9 cellular contexts compared by ENCODE assay signal in the genomic region with DNA sequence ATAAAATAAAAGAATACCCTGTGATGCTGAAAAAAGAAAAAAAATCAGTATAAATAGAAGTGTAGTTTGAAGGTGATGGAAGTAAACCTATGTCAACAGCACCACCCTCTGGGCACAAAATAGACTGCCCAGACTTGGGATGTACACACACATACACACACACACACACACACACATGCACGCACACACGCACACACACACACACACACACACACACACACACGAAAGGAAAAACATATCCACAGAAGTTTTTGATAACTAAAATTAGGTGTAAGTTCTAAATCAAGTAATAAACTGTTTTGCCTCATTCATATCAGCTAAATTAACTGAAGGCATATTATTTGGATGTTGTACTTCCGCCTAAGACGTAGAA. TPM values are rescaled to one million over a fixed set of nuclear protein-coding genes. Genes with fewer than 3 reads are reported as not detected.
DNase-seq lines count a peak whose midpoint lies in the region; ATAC-seq, FAIRE-seq and TF ChIP-seq lines count a peak whose summit lies in the region.
"Had no signal": no experiment of that assay in that cellular context is flagged by ENCODE, and none has a peak within 500 bp of the region (broad histone marks: within the 10 kb centered on the region; RNA-seq: fewer than 3 reads in every experiment).

No MANE protein-coding gene starts in this region.

- H3K36me3 ChIP-seq in GM12878 (ENCODE audit: control insufficient read depth in 2 of 2, insufficient read depth in 2 of 2, low read length in 1 of 2) (no peaks in the 10 kb centered on the region), kidney epithelial cell (ENCODE audit: control insufficient read depth, insufficient read depth, low read length) (no peaks in the 10 kb centered on the region), thoracic aorta (no peaks in the 10 kb centered on the region)

- intact Hi-C loops in GM12878 (cut with micrococcal nuclease; ENCODE audit: unreplicated experiment) = loop anchor here (1.0 kb wide), 3 partner anchors 172 to 285 kb away; no protein-coding TSS in a partner anchor

- peak; percentile 58 for TF ChIP-seq RAD21 in GM12878 (IDR thresholded peaks at IDR 0.05; ENCODE audit: insufficient read depth, low read depth, low read length)

- H3K9me3 ChIP-seq in GM12878 (replicated peaks; ENCODE audit: control insufficient read depth, insufficient read depth, low read length) (no peaks in the 10 kb centered on the region), thoracic aorta (no peaks in the 10 kb centered on the region)

- RAD21 ChIA-PET in GM12878 (lab: Charles Lee; ENCODE audit: unreplicated experiment) = interaction anchor here (1.0 to 2.2 kb wide), 3 partner anchors 172 to 285 kb away, joined by 4 to 14 read pairs (median 11); no protein-coding TSS in a partner anchor

- H3K79me2 ChIP-seq in GM12878 (ENCODE audit: control insufficient read depth, insufficient read depth, low read length) = no peaks in the 10 kb centered on the region

- no TSS peak for BruUV-seq in GM12878 (replicated peaks; lab: Mats Ljungman, UMichigan)

- SMC1A ChIA-PET in GM12878 (lab: Charles Lee; ENCODE audit: uncharacterized antibody, unreplicated experiment) = interaction anchor here (0.7 to 1.4 kb wide), 5 partner anchors 12 to 282 kb away, joined by 3 to 7 read pairs (median 5); no protein-coding TSS in a partner anchor

- H3K27me3 ChIP-seq in GM12878 (replicated peaks in 1 of 2; ENCODE audit: control insufficient read depth in 2 of 2, insufficient read depth in 2 of 2, low read length in 1 of 2) (no peaks in the 10 kb centered on the region), kidney epithelial cell (ENCODE audit: control insufficient read depth, insufficient read depth, low read length) (no peaks in the 10 kb centered on the region), thoracic aorta (replicated peaks; ENCODE audit: insufficient read depth) (no peaks in the 10 kb centered on the region)

- no peak overlapping the region for H3K4me2 ChIP-seq in GM12878 (ENCODE audit: control insufficient read depth, insufficient read depth)

- TF ChIP-seq POLR2A in GM12878 (IDR thresholded peaks at IDR 0.05; ENCODE audit: low read depth, low read length) = no peak

- CTCF ChIA-PET in GM12878 (lab: Yijun Ruan, JAX) = interaction anchor here (0.6 to 5.5 kb wide), 11 partner anchors 10 to 285 kb away, joined by 3 to 37 read pairs (median 6); no protein-coding TSS in a partner anchor

- no peak overlapping the region for H3K9ac ChIP-seq in GM12878 (ENCODE audit: control insufficient read depth, insufficient read depth, low read length)

- peak; percentile 38 to 53 (median 49); a peak in 5 of 6 replicates for TF ChIP-seq CTCF in GM12878 (IDR thresholded peaks at IDR 0.05 in 2 of 3, conservative IDR thresholded peaks at IDR 0.05 in 1 of 3; ENCODE audit: control insufficient read depth in 2 of 3, extremely low read depth in 1 of 3, insufficient read depth in 1 of 3, low read depth in 3 of 3, low read length in 3 of 3)
- peak; percentile 58 for TF ChIP-seq CTCF in kidney epithelial cell (IDR thresholded peaks at IDR 0.05; ENCODE audit: insufficient read depth, low read length, poor library complexity, severe bottlenecking)
- TF ChIP-seq CTCF in thoracic aorta (IDR thresholded peaks at IDR 0.05) = peak; percentile 26

- ATAC-seq in HG02610 (IDR thresholded peaks at IDR 0.05; ENCODE audit: unreplicated experiment) (peak; percentile 38), GM12878 (peak; percentile 79), thoracic aorta (ENCODE audit: insufficient number of reproducible peaks, low FRiP score, low read depth) (no peak), GM18858 (IDR thresholded peaks at IDR 0.05; ENCODE audit: unreplicated experiment) (no peak)
- ATAC-seq: CD8-positive, alpha-beta T cell had no signal

- H3K27ac ChIP-seq in GM12878 (ENCODE audit: control insufficient read depth, insufficient read depth) = no peak overlapping the region
- peak overlapping the region in 1 of 2 donors; percentile 26 for H3K27ac ChIP-seq in thoracic aorta

- H3K4me3 ChIP-seq in GM12878 = no peak overlapping the region
- H3K4me3 ChIP-seq in kidney epithelial cell (ENCODE audit: low read depth, low read length) = no peak overlapping the region
- no peak overlapping the region for H3K4me3 ChIP-seq in thoracic aorta

- H3K4me1 ChIP-seq in GM12878 (ENCODE audit: control insufficient read depth, insufficient read depth, low read length) (peaks cover 12% of the 10 kb centered on the region), thoracic aorta (ENCODE audit: control insufficient read depth in 1 of 2, low read depth in 2 of 2) (peaks cover 6 to 11% of the 10 kb centered on the region in 2 donors)

- 30% methylated on average over 5 of the region's 5 CpGs for WGBS in GM12878 (ENCODE audit: insufficient coverage, insufficient replicate concordance, low lambda C conversion rate, missing lambda C conversion rate)

- no peak for TF ChIP-seq EP300 in GM12878 (IDR thresholded peaks at IDR 0.05; ENCODE audit: borderline replicate concordance in 1 of 2, control insufficient read depth in 1 of 2, low read depth in 2 of 2, low read length in 2 of 2)

- in situ Hi-C loops in GM12878 (cut with MboI) = loop anchor here (10.0 kb wide), 2 partner anchors 171 to 281 kb away; no protein-coding TSS in a partner anchor

- POLR2A ChIA-PET in GM12878 (lab: Charles Lee) = no interaction called here

- no peak overlapping the region for H2AFZ ChIP-seq in GM12878 (ENCODE audit: control insufficient read depth, low read depth, low read length)

- peak; percentile 7 for FAIRE-seq in GM12878 (lab: Jason Lieb, UNC)

- H4K20me1 ChIP-seq in GM12878 (ENCODE audit: control insufficient read depth, insufficient read depth) = no peaks in the 10 kb centered on the region

- peak; percentile 7 for DNase-seq in NCI-H510A (lab: John Stamatoyannopoulos, UW)
- no peak for DNase-seq in NCI-H510A treated with DMSO at 0.1 percent for 48 hours (lab: John Stamatoyannopoulos, UW)
- DNase-seq in NCI-H526 treated with DMSO at 0.1 percent for 48 hours (lab: John Stamatoyannopoulos, UW) = peak; percentile 22
- DNase-seq in GM12878 (ENCODE audit: low read depth, low spot score) = peak; percentile 7
- DNase-seq in kidney epithelial cell (ENCODE audit: low read depth) = no peak
- DNase-seq in thoracic aorta (ENCODE audit: low spot score) = peak; percentile 7

TF ChIP-seq in GM12878, 131 proteins besides CTCF, POLR2A, EP300 and RAD21:
- TF ChIP-seq MYB (IDR thresholded peaks at IDR 0.05; ENCODE audit: borderline replicate concordance, low read depth, low read length) (no peak), TCF3 (IDR thresholded peaks at IDR 0.05; ENCODE audit: borderline replicate concordance, insufficient read depth, low read depth, low read length) (no peak), NBN (IDR thresholded peaks at IDR 0.05) (peak; percentile 37; the same call in 1 of the 2 replicates), ZZZ3 (IDR thresholded peaks at IDR 0.05; ENCODE audit: control insufficient read depth, insufficient read length, low read depth) (no peak), ZNF622 (IDR thresholded peaks at IDR 0.05) (no peak), IKZF2 (IDR thresholded peaks at IDR 0.05) (0 out of 4 replicates have a peak, but pooled peaks have one; percentile 15 to 24), KDM1A (IDR thresholded peaks at IDR 0.05; ENCODE audit: borderline replicate concordance) (no peak), SMC3 (IDR thresholded peaks at IDR 0.05; ENCODE audit: borderline replicate concordance, low read length) (peak; percentile 41; the same call in 1 of the 2 replicates), CEBPB (IDR thresholded peaks at IDR 0.05; ENCODE audit: borderline replicate concordance in 1 of 2, low read depth in 2 of 2, low read length in 2 of 2) (no peak), ZBED1 (IDR thresholded peaks at IDR 0.05; ENCODE audit: borderline replicate concordance) (no peak), ZNF384 (IDR thresholded peaks at IDR 0.05; ENCODE audit: borderline replicate concordance, low read depth, low read length) (0 out of 2 replicates have a peak, but pooled peaks have one; percentile 21), SREBF1 (IDR thresholded peaks at IDR 0.05; ENCODE audit: low read length) (no peak)
- TF ChIP-seq, protein P1, sequence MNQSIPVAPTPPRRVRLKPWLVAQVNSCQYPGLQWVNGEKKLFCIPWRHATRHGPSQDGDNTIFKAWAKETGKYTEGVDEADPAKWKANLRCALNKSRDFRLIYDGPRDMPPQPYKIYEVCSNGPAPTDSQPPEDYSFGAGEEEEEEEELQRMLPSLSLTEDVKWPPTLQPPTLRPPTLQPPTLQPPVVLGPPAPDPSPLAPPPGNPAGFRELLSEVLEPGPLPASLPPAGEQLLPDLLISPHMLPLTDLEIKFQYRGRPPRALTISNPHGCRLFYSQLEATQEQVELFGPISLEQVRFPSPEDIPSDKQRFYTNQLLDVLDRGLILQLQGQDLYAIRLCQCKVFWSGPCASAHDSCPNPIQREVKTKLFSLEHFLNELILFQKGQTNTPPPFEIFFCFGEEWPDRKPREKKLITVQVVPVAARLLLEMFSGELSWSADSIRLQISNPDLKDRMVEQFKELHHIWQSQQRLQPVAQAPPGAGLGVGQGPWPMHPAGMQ (IDR thresholded peaks at IDR 0.05; ENCODE audit: borderline replicate concordance) = no peak
TF ChIP-seq in GM12878: peak in this region for 4.

RNA-seq across cellular contexts. Expression of a gene that starts 40.5 kb away (rescaled TPM):
- total RNA-seq in GM12878 (2013; cell fraction: nucleolus; rRNA removed) = 49.2 and 54.5 TPM in 2 replicates
- 101 and 122 TPM in 2 replicates for total RNA-seq in GM12878 (2014; rRNA removed)
- 150 and 156 TPM in 2 replicates for total RNA-seq in GM12878 (2014; rRNA removed; fragmentation: Illumina TruSeq; extraction: Trizol)
- total RNA-seq in GM12878 (2021) = 102 and 108 TPM in 2 replicates
- 98.6 TPM for polyA plus RNA-seq in GM12878 (2011; ENCODE audit: low read depth)
- 166 and 189 TPM in 2 replicates for polyA plus RNA-seq in GM12878 (2011; rRNA removed)
- 121 and 124 TPM in 2 replicates for polyA plus RNA-seq in GM12878 (2011; cell fraction: cytosol; rRNA removed)
- 106 and 126 TPM in 2 replicates for polyA plus RNA-seq in GM12878 (2011; cell fraction: nucleus; rRNA removed)
- 94.2 and 108 TPM in 2 replicates for polyA plus RNA-seq in GM12878 (2012)
- polyA plus RNA-seq in GM12878 (2014; fragmentation: Illumina TruSeq; extraction: Trizol) = 172 and 208 TPM in 2 replicates
- 100 to 1,000 TPM; 218 to 249 TPM for polyA plus RNA-seq in GM12878 (2014; fragmentation: Nextera tagmentation; extraction: Ambion mirVana)
- polyA plus RNA-seq in GM12878 (2014; rRNA removed) = 97.2 and 120 TPM in 2 replicates
- 100 to 1,000 TPM; 201 to 203 TPM for polyA plus RNA-seq in GM12878 (2016; fragmentation: Nextera tagmentation; extraction: Ambion mirVana)
- polyA minus RNA-seq in GM12878 (2011; rRNA and poly(A)+ RNA removed) = 68.4 and 109 TPM in 2 replicates
- 80.8 and 85.0 TPM in 2 replicates for polyA minus RNA-seq in GM12878 (2011; cell fraction: cytosol; rRNA and poly(A)+ RNA removed)
- 26.1 and 35.2 TPM in 2 replicates for polyA minus RNA-seq in GM12878 (2011; cell fraction: nucleus; rRNA and poly(A)+ RNA removed)
- total RNA-seq in kidney epithelial cell = 334 and 356 TPM in 2 replicates
- total RNA-seq in thoracic aorta = 100 to 1,000 TPM; 401 to 458 TPM

Comparison
In these comparisons a context has a peak if more than half of its experiments do, and no peak if none do; other contexts are left out.
1. DNase-seq: peak in NCI-H510A (single experiment), NCI-H526 treated with DMSO at 0.1 percent for 48 hours (single experiment), GM12878 (single experiment) and thoracic aorta (single experiment); none in NCI-H510A treated with DMSO at 0.1 percent for 48 hours (single experiment) and kidney epithelial cell (single experiment).
2. ATAC-seq: peak in HG02610 (single experiment) and GM12878 (single experiment); none in thoracic aorta (single experiment) and GM18858 (single experiment).
3. Peak in every context shown above with its lines, with median percentiles within 50 percentile points of each other: CTCF ChIP-seq.